ENCODE assay signal across 32 cellular contexts in the genomic region with DNA sequence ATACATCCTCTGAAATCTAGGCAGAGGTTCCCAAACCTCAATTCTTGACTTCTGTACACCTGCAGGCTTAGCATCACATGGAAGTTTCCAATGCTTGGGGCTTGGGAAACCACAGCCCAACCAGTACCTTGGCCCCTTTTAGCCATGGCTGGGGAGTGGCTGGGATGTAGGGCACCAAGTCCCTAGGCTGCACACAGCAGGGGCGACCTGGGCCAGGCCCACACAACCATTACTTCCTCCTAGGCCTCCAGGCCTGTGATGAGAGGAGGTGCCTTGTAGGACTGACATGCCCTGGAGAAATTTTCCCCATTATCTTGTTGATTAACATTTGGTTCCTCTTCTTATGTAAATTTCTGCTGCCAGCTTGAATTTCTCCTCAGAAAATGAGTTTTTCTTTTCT.
"Had no signal": no experiment of that assay in that cellular context is flagged by ENCODE, and none has a peak within 500 bp of the region (broad histone marks: within the 10 kb centered on the region; RNA-seq: fewer than 3 reads in every experiment).

No MANE protein-coding gene starts in this region.

- ATAC-seq: Panc1 had no signal

- H3K4me2 ChIP-seq: PC-9 had no signal

- H3K27ac ChIP-seq: PC-9, RWPE1, SJCRH30, SK-N-MC had no signal

- H2AFZ ChIP-seq: PC-9 had no signal

- H3K4me1 ChIP-seq: SJCRH30 had no signal

- H3K4me3 ChIP-seq: MG63, PC-9, SJCRH30, SK-N-MC had no signal

- H3K36me3 ChIP-seq: MG63, SJCRH30 had no signal

- DNase-seq: Kasumi-1, KG1, MG63, NCI-H1048, NCI-H1092 treated with DMSO at 0.1 percent for 48 hours, NCI-H1105 treated with DMSO at 0.1 percent for 48 hours, NCI-H1417, NCI-H1436, NCI-H146, NCI-H1694, NCI-H187, NCI-H1930, NCI-H2029 treated with DMSO at 0.1 percent for 48 hours, NCI-H2081 treated with DMSO at 0.1 percent for 48 hours, NCI-H2107, NCI-H2171, NCI-H226, NCI-H446 treated with DMSO at 0.1 percent for 48 hours, NCI-H510A, NCI-H524, NCI-H526, NCI-H69, NCI-H748 treated with DMSO at 0.1 percent for 48 hours, NCI-H82, PC-9, SHP77, SIG-M5, SJCRH30, SW 1271 had no signal

- H3K9me3 ChIP-seq: MG63, SJCRH30 had no signal

- H3K27me3 ChIP-seq: MG63, SJCRH30 had no signal
